ENCODE assay signal across 9 cellular contexts in the genomic region with DNA sequence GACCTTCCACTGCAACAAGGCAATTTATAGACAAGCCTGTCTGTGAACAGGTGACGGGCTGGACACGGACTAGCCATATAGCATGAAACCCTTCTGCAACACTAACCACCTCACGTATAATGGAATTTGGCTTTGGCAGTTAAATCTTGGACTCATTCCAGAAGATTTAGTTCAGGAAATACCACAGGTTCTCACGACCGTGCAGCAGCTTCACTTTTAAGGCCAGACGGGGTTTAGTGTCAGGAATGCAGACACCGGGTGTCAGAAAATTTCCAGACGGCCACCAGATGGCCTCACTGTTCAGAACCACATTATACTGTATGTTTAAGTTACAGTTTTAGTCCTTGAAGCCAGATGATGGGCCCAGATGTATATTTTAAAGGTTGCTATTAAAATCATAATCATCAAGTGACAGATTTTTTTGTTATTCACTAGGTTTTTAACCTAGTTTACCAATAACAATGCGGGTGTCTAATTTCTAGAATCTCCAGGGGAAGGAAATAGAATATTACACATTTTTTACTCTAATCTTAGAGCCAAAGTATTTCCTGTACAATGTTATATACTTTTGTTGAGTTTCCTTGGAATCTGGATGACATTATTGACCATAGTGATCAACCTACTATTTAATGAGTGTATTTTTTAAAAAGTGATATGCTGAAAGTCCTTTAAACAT.
DNase-seq lines count a peak whose midpoint lies in the region; ATAC-seq, FAIRE-seq and TF ChIP-seq lines count a peak whose summit lies in the region.
"Had no signal": no experiment of that assay in that cellular context is flagged by ENCODE, and none has a peak within 500 bp of the region (broad histone marks: within the 10 kb centered on the region; RNA-seq: fewer than 3 reads in every experiment).

No MANE protein-coding gene starts in this region.

- no peak overlapping the region for H3K4me3 ChIP-seq in Panc1 (ENCODE audit: low read depth in 2 of 2, low read length in 2 of 2)
- H3K4me3 ChIP-seq in gastroesophageal sphincter, result no peak overlapping the region
- H3K4me3 ChIP-seq in pancreas, result no peak overlapping the region

- TF ChIP-seq CTCF in Panc1 (IDR thresholded peaks at IDR 0.05) (peak; percentile 86), gastroesophageal sphincter (IDR thresholded peaks at IDR 0.05) (peak; percentile 59 to 78 (median 66)), pancreas (IDR thresholded peaks at IDR 0.05) (peak in 3 of 4 donors; percentile 54 to 71 (median 58))

- FAIRE-seq in pancreas (lab: Jason Lieb, UNC), result peak; percentile 41
- FAIRE-seq: colon had no signal

- 16 to 17% methylated on average over 9 of the region's 9 CpGs for WGBS in gastroesophageal sphincter (ENCODE audit: low coverage in 1 of 2), 2 donors
- 12 to 13% methylated on average over 9 of the region's 9 CpGs for WGBS in pancreas, 2 donors

- H3K27me3 ChIP-seq in Panc1 (ENCODE audit: control insufficient read depth, insufficient read depth, low read length), result no peaks in the 10 kb centered on the region
- H3K27me3 ChIP-seq in gastroesophageal sphincter, result no peaks in the 10 kb centered on the region
- H3K27me3 ChIP-seq in pancreas, result no peaks in the 10 kb centered on the region

- CTCF ChIA-PET in Panc1 (lab: Charles Lee), result interaction anchor here (0.6 kb wide), 1 partner anchor 83 kb away, joined by 7 read pairs; no protein-coding TSS in a partner anchor

- no peak for TF ChIP-seq EP300 in gastroesophageal sphincter (IDR thresholded peaks at IDR 0.05)

- POLR2A ChIA-PET in Panc1 (lab: Charles Lee), result no interaction called here

- peaks cover 6% of the 10 kb centered on the region; the same call in 1 of the 2 replicates for H3K4me1 ChIP-seq in Panc1 (ENCODE audit: control insufficient read depth, insufficient read depth, low read length)
- peaks cover 0 to 12% (median 2%) of the 10 kb centered on the region in 3 donors for H3K4me1 ChIP-seq in gastroesophageal sphincter
- H3K4me1 ChIP-seq in pancreas, result peaks cover 4 to 7% (median 6%) of the 10 kb centered on the region in 3 donors

- ATAC-seq in GM21723 (IDR thresholded peaks at IDR 0.05; ENCODE audit: unreplicated experiment), result peak; percentile 92
- peak; percentile 90 for ATAC-seq in Panc1
- peak; percentile 63 for ATAC-seq in gastroesophageal sphincter
- peak; percentile 89 to 98 (median 92) for ATAC-seq in pancreas

- no peaks in the 10 kb centered on the region for H3K9me3 ChIP-seq in Panc1 (ENCODE audit: control insufficient read depth, insufficient read depth, low read depth, low read length)
- H3K9me3 ChIP-seq in gastroesophageal sphincter, result no peaks in the 10 kb centered on the region
- H3K9me3 ChIP-seq in pancreas, result no peaks in the 10 kb centered on the region

- intact Hi-C loops in Panc1 (cut with micrococcal nuclease; ENCODE audit: unreplicated experiment) (loop anchor here (1.0 to 10.0 kb wide), 3 partner anchors 91 to 230 kb away; no protein-coding TSS in a partner anchor), pancreas (cut with DNase I) (loop anchor here in 1 of 3 donors (5.0 kb wide), 1 partner anchor 92 kb away; the partner anchor contains the start of gene TMPO)

- H3K27ac ChIP-seq in Panc1 (ENCODE audit: low read length) (no peak overlapping the region), gastroesophageal sphincter (no peak overlapping the region), pancreas (no peak overlapping the region)

- BruUV-seq in Panc1 (replicated peaks; lab: Mats Ljungman, UMichigan), result no TSS peak

- TF ChIP-seq POLR2A in gastroesophageal sphincter (IDR thresholded peaks at IDR 0.05), result no peak

- DNase-seq in EH (ENCODE audit: low read depth) (peak; percentile 79), KG1 (lab: John Stamatoyannopoulos, UW) (peak; percentile 31), Panc1 (ENCODE audit: low read depth, low spot score) (peak; percentile 35), pancreas (peak in 5 of 6 donors; percentile 42 to 73 (median 56)), cerebellar nuclear complex (lab: John Stamatoyannopoulos, UW) (no peak)
- peak; percentile 23 for DNase-seq in activated effector memory CD4-positive, alpha-beta T cell treated with Interleukin-2 at 50 U/mL for 16 hours

- H3K36me3 ChIP-seq in Panc1 (ENCODE audit: control insufficient read depth, insufficient read depth, low read length), result no peaks in the 10 kb centered on the region
- H3K36me3 ChIP-seq in gastroesophageal sphincter, result no peaks in the 10 kb centered on the region
- no peaks in the 10 kb centered on the region for H3K36me3 ChIP-seq in pancreas

- in situ Hi-C loops in Panc1 (cut with HindIII; ENCODE audit: low pct_unique_long_range_greater_than_20kb, low sequenced_read_pairs), result no loop called here

Comparison
In these comparisons a context has a peak if more than half of its experiments do, and no peak if none do; other contexts are left out.
1. DNase-seq: peak in EH (single experiment), KG1 (single experiment), Panc1 (single experiment), activated effector memory CD4-positive, alpha-beta T cell treated with Interleukin-2 at 50 U/mL for 16 hours (single experiment) and pancreas (5 of 6); none in cerebellar nuclear complex (0 of 2).
2. Peak in every context shown above with its lines, with median percentiles within 50 percentile points of each other: ATAC-seq and CTCF ChIP-seq.